ENCODE assay signal across 13 cellular contexts in genomic region chr1:46393510-46393909, GRCh38. TPM values are rescaled to one million over a fixed set of nuclear protein-coding genes. Genes with fewer than 3 reads are reported as not detected.
DNase-seq lines count a peak whose midpoint lies in the region; ATAC-seq, FAIRE-seq and TF ChIP-seq lines count a peak whose summit lies in the region.
"Had no signal": no experiment of that assay in that cellular context is flagged by ENCODE, and none has a peak within 500 bp of the region (broad histone marks: within the 10 kb centered on the region; RNA-seq: fewer than 3 reads in every experiment).

No MANE protein-coding gene starts in this region.

- H3K4me3 ChIP-seq in HEK293 (ENCODE audit: low read depth, low read length) (no peak overlapping the region), BE2C (ENCODE audit: low read depth, low read length) (no peak overlapping the region)

- no peak for DNase-seq in CD4-positive, alpha-beta T cell
- DNase-seq in cerebellum (ENCODE audit: low spot score), result peak; percentile 41
- no peak for DNase-seq in nephron progenitor cell
- DNase-seq in BE2C, result no peak
- DNase-seq in HuH-7.5 (ENCODE audit: low spot score), result no peak
- DNase-seq in GM12892 (ENCODE audit: insufficient read length), result no peak
- DNase-seq: DMS 273 treated with DMSO at 0.1 percent for 48 hours, NCI-H226 had no signal

- H3K27me3 Mint-ChIP-seq in CD4-positive, alpha-beta T cell, result peaks cover 10% of the 10 kb centered on the region
- peaks cover 78% of the 10 kb centered on the region for H3K27me3 Mint-ChIP-seq in nephron progenitor cell (ENCODE audit: low read depth, poor library complexity)

- H3K4me3 Mint-ChIP-seq in CD4-positive, alpha-beta T cell, result peak overlapping the region; percentile 88
- H3K4me3 Mint-ChIP-seq in nephron progenitor cell, result peak overlapping the region; percentile 82

- CTCF ChIA-PET in CD4-positive, alpha-beta T cell (lab: Charles Lee), result no interaction called here
- CTCF ChIA-PET in HEK293 (lab: Yijun Ruan, JAX), result no interaction called here

- intact Hi-C loops in CD4-positive, alpha-beta T cell (cut with DNase I, micrococcal nuclease), result no loop called here

- no peaks in the 10 kb centered on the region for H3K27me3 ChIP-seq in CD4-positive, alpha-beta T cell (ENCODE audit: control insufficient read depth, insufficient read depth, low read length)
- no peaks in the 10 kb centered on the region for H3K27me3 ChIP-seq in BE2C

- no peak for FAIRE-seq in GM12892 (lab: Jason Lieb, UNC)
- FAIRE-seq: GM18507 had no signal

- H3K4me1 ChIP-seq in HEK293 (ENCODE audit: control insufficient read depth, insufficient read depth, low read length) (peaks cover 2% of the 10 kb centered on the region; the same call in 1 of the 2 replicates), BE2C (no peaks in the 10 kb centered on the region)

- H3K36me3 ChIP-seq in HEK293 (ENCODE audit: control insufficient read depth in 2 of 2, insufficient read depth in 1 of 2, low read length in 2 of 2), result no peaks in the 10 kb centered on the region
- no peaks in the 10 kb centered on the region for H3K36me3 ChIP-seq in BE2C
- H3K36me3 ChIP-seq: prostate gland had no signal

- ATAC-seq in CD4-positive, alpha-beta T cell (ENCODE audit: poor library complexity), result no peak
- no peak for ATAC-seq in GM19351 (IDR thresholded peaks at IDR 0.05; ENCODE audit: unreplicated experiment)

- no peak for TF ChIP-seq POLR2A in GM12892 (IDR thresholded peaks at IDR 0.05; ENCODE audit: low read depth, low read length)

- H3K36me3 Mint-ChIP-seq in CD4-positive, alpha-beta T cell (ENCODE audit: low read depth), result peaks cover 10% of the 10 kb centered on the region
- peaks cover 16% of the 10 kb centered on the region for H3K36me3 Mint-ChIP-seq in nephron progenitor cell (ENCODE audit: low read depth)

- peak overlapping the region; percentile 51 for H3K27ac Mint-ChIP-seq in CD4-positive, alpha-beta T cell
- no peak overlapping the region for H3K27ac Mint-ChIP-seq in nephron progenitor cell
- H3K27ac Mint-ChIP-seq: IgD-negative memory B cell had no signal

- POLR2A ChIA-PET in CD4-positive, alpha-beta T cell (lab: Charles Lee), result no interaction called here
- POLR2A ChIA-PET in HEK293 (lab: Yijun Ruan, JAX), result no interaction called here

- TF ChIP-seq CTCF in CD4-positive, alpha-beta T cell (IDR thresholded peaks at IDR 0.05), result no peak
- TF ChIP-seq CTCF in HEK293 (tag by site-specific recombination; IDR thresholded peaks at IDR 0.05) (no peak), nephron progenitor cell (IDR thresholded peaks at IDR 0.05) (no peak), BE2C (IDR thresholded peaks at IDR 0.05; ENCODE audit: low read depth, low read length) (no peak)

- no peaks in the 10 kb centered on the region for H3K9me3 ChIP-seq in CD4-positive, alpha-beta T cell (ENCODE audit: control insufficient read depth, low read length)
- no peaks in the 10 kb centered on the region for H3K9me3 ChIP-seq in HEK293 (ENCODE audit: control insufficient read depth, insufficient read depth, low read depth, low read length)
- H3K9me3 ChIP-seq in BE2C, result no peaks in the 10 kb centered on the region
- H3K9me3 ChIP-seq: prostate gland had no signal

- no peak overlapping the region for H3K27ac ChIP-seq in CD4-positive, alpha-beta T cell (ENCODE audit: low read depth, low read length)
- H3K27ac ChIP-seq in HEK293 (ENCODE audit: extremely low read depth, low read depth, low read length), result no peak overlapping the region

- peaks cover 25% of the 10 kb centered on the region for H3K4me1 Mint-ChIP-seq in CD4-positive, alpha-beta T cell (ENCODE audit: low read depth)
- peaks cover 51% of the 10 kb centered on the region for H3K4me1 Mint-ChIP-seq in nephron progenitor cell

- H3K9me3 Mint-ChIP-seq in CD4-positive, alpha-beta T cell, result peaks cover 4% of the 10 kb centered on the region
- peaks cover 28% of the 10 kb centered on the region for H3K9me3 Mint-ChIP-seq in nephron progenitor cell

TF ChIP-seq in HEK293, 187 proteins besides CTCF, POLR2A, EP300 and RAD21:
- TF ChIP-seq ZBTB49 (tag by site-specific recombination; IDR thresholded peaks at IDR 0.05; ENCODE audit: low read depth), result no peak
- TF ChIP-seq SETDB1 (IDR thresholded peaks at IDR 0.05; ENCODE audit: insufficient read length, low read length), result peak; percentile 92
- no peak for TF ChIP-seq ZNF639 (tag by site-specific recombination; IDR thresholded peaks at IDR 0.05)
- no peak for TF ChIP-seq ZNF433 (tag by site-specific recombination; IDR thresholded peaks at IDR 0.05; ENCODE audit: low read depth)
- TF ChIP-seq ZNF561 (tag by site-specific recombination; IDR thresholded peaks at IDR 0.05; ENCODE audit: borderline replicate concordance), result 0 out of 2 replicates have a peak, but pooled peaks have one; percentile 34

RNA-seq across cellular contexts. Expression of gene FAAH, which starts 0.6 kb away (rescaled TPM):
- total RNA-seq in CD4-positive, alpha-beta T cell, result 10 to 100 TPM; 11.7 to 15.0 TPM
- 19.0 TPM for total RNA-seq in cerebellum
- polyA plus RNA-seq in BE2C (2012; ENCODE audit: insufficient read depth, insufficient read length, low read depth), result 7.5 TPM
- polyA plus RNA-seq in GM12892 (2012; ENCODE audit: missing spikeins), result 1.6 TPM

RNA-seq across cellular contexts. Expression of gene NSUN4, which starts 52.9 kb away (rescaled TPM):
- total RNA-seq in CD4-positive, alpha-beta T cell, result 10 to 100 TPM; 34.9 to 36.7 TPM
- 12.9 TPM for total RNA-seq in cerebellum
- polyA plus RNA-seq in BE2C (2012; ENCODE audit: insufficient read depth, insufficient read length, low read depth), result 18.8 TPM
- 19.6 TPM for polyA plus RNA-seq in GM12892 (2012; ENCODE audit: missing spikeins)
